In genomic region chr10:70297224-70297623, GRCh38 we compare ENCODE assay signal across 17 cellular contexts. TPM values are rescaled to one million over a fixed set of nuclear protein-coding genes. Genes with fewer than 3 reads are reported as not detected.
DNase-seq lines count a peak whose midpoint lies in the region; ATAC-seq and TF ChIP-seq lines count a peak whose summit lies in the region.
"Had no signal": no experiment of that assay in that cellular context is flagged by ENCODE, and none has a peak within 500 bp of the region (broad histone marks: within the 10 kb centered on the region; RNA-seq: fewer than 3 reads in every experiment).

No MANE protein-coding gene starts in this region.

- ATAC-seq in HCT116, result no peak
- ATAC-seq: activated T-helper 17 cell treated with anti-CD3 and anti-CD28 coated beads, Interleukin-2, amount 50 U/mL, for 72 hours had no signal

- H3K4me3 ChIP-seq in HCT116 (replicated peaks in 1 of 2; ENCODE audit: low read depth in 1 of 2, low read length in 2 of 2) (no peak overlapping the region), ascending aorta (no peak overlapping the region), stomach (no peak overlapping the region)
- H3K4me3 ChIP-seq: ovary, Peyer's patch, smooth muscle cell had no signal

- 0 out of 2 replicates have a peak overlapping the region, but pooled peaks have one; percentile 26 for H3K9ac ChIP-seq in HCT116 (ENCODE audit: low read length)

- no peaks in the 10 kb centered on the region for H3K9me2 ChIP-seq in HCT116 (ENCODE audit: insufficient read depth)

- peaks cover 14 to 25% of the 10 kb centered on the region in 2 experiments for H3K4me1 ChIP-seq in HCT116 (ENCODE audit: control insufficient read depth in 1 of 2, insufficient read depth in 2 of 2, low read length in 2 of 2)
- peaks cover 4 to 9% of the 10 kb centered on the region in 2 donors for H3K4me1 ChIP-seq in ascending aorta
- peaks cover 0 to 17% (median 9%) of the 10 kb centered on the region in 4 donors for H3K4me1 ChIP-seq in stomach
- H3K4me1 ChIP-seq: Peyer's patch had no signal

- no peaks in the 10 kb centered on the region for H3K79me2 ChIP-seq in HCT116 (ENCODE audit: insufficient read depth, low read length)

- no peaks in the 10 kb centered on the region for H4K20me1 ChIP-seq in HCT116 (ENCODE audit: insufficient read depth)

- no TSS peak for BruUV-seq in HCT116 (replicated peaks; lab: Mats Ljungman, UMichigan)

- H3K36me3 ChIP-seq in HCT116 (ENCODE audit: control insufficient read depth in 1 of 2, insufficient read depth in 2 of 2, low read length in 2 of 2) (no peaks in the 10 kb centered on the region), ascending aorta (peaks cover 0 to 3% of the 10 kb centered on the region in 2 donors), stomach (peaks cover 0 to 20% (median 6%) of the 10 kb centered on the region in 4 donors)
- H3K36me3 ChIP-seq: ovary, Peyer's patch had no signal

- CTCF ChIA-PET in HCT116 (lab: Charles Lee), result no interaction called here

- POLR2A ChIA-PET in HCT116 (lab: Charles Lee), result no interaction called here

- TF ChIP-seq CTCF in HCT116 (IDR thresholded peaks at IDR 0.05 in 2 of 3, conservative IDR thresholded peaks at IDR 0.05 in 1 of 3; ENCODE audit: borderline replicate concordance in 1 of 3, insufficient read depth in 1 of 3, low read depth in 2 of 3, low read length in 2 of 3) (no peak), ascending aorta (IDR thresholded peaks at IDR 0.05) (no peak), mesothelial cell of epicardium (IDR thresholded peaks at IDR 0.05; ENCODE audit: unreplicated experiment) (no peak), stomach (IDR thresholded peaks at IDR 0.05) (no peak)

- RAD21 ChIA-PET in HCT116 (lab: Charles Lee; ENCODE audit: low non-redundant PET in 1 of 2, low total read pairs in 2 of 2, uncharacterized antibody in 2 of 2, unreplicated experiment in 2 of 2), result no interaction called here

- no peak for TF ChIP-seq EP300 in stomach (IDR thresholded peaks at IDR 0.05)

- no peaks in the 10 kb centered on the region for H3K36me3 Mint-ChIP-seq in mesothelial cell of epicardium

- H3K27me3 Mint-ChIP-seq in mesothelial cell of epicardium (ENCODE audit: low read depth), result no peaks in the 10 kb centered on the region
- H3K27me3 Mint-ChIP-seq: activated T-helper 17 cell treated with anti-CD3 and anti-CD28 coated beads, Interleukin-2, amount 50 U/mL, for 72 hours had no signal

- peaks cover 7% of the 10 kb centered on the region for H3K4me1 Mint-ChIP-seq in mesothelial cell of epicardium
- H3K4me1 Mint-ChIP-seq: activated T-helper 17 cell treated with anti-CD3 and anti-CD28 coated beads, Interleukin-2, amount 50 U/mL, for 72 hours had no signal

- H3K9me3 ChIP-seq in HCT116 (ENCODE audit: control insufficient read depth in 1 of 2, insufficient read depth in 1 of 2, low read depth in 1 of 2, low read length in 2 of 2), result no peaks in the 10 kb centered on the region
- H3K9me3 ChIP-seq in ascending aorta, result no peaks in the 10 kb centered on the region
- H3K9me3 ChIP-seq in stomach, result no peaks in the 10 kb centered on the region
- H3K9me3 ChIP-seq: ovary, Peyer's patch had no signal

- H3K4me3 Mint-ChIP-seq in mesothelial cell of epicardium, result no peak overlapping the region
- H3K4me3 Mint-ChIP-seq: activated T-helper 17 cell treated with anti-CD3 and anti-CD28 coated beads, Interleukin-2, amount 50 U/mL, for 72 hours had no signal

- DNase-seq in HCT116 (ENCODE audit: low read depth, low spot score), result no peak
- no peak for DNase-seq in ascending aorta (ENCODE audit: low spot score in 2 of 2)
- no peak for DNase-seq in mesothelial cell of epicardium (ENCODE audit: low spot score in 2 of 2, unreplicated experiment in 2 of 2)
- no peak for DNase-seq in stomach
- DNase-seq in RKO (ENCODE audit: low spot score), result no peak
- DNase-seq in NCI-H226, result no peak
- DNase-seq in NCI-H1436 (lab: John Stamatoyannopoulos, UW), result no peak
- DNase-seq in NCI-H2081 (lab: John Stamatoyannopoulos, UW), result no peak
- DNase-seq: activated CD4-positive, alpha-beta T cell treated with anti-CD3 and anti-CD28 coated beads for 4 hours; NCI-H1694; NCI-H345 had no signal

- peak overlapping the region; percentile 4 for H3K27ac Mint-ChIP-seq in mesothelial cell of epicardium
- H3K27ac Mint-ChIP-seq: activated T-helper 17 cell treated with anti-CD3 and anti-CD28 coated beads, Interleukin-2, amount 50 U/mL, for 72 hours had no signal

- H3K27me3 ChIP-seq in HCT116 (ENCODE audit: insufficient read depth, low read length) (no peaks in the 10 kb centered on the region), ascending aorta (no peaks in the 10 kb centered on the region), stomach (no peaks in the 10 kb centered on the region)
- H3K27me3 ChIP-seq: ovary, Peyer's patch had no signal

- H2AFZ ChIP-seq in HCT116 (ENCODE audit: low read depth, low read length, poor library complexity, severe bottlenecking), result no peak overlapping the region

- peak overlapping the region; percentile 59; the same call in 1 of the 2 replicates for H3K4me2 ChIP-seq in HCT116 (ENCODE audit: low read length)
- H3K4me2 ChIP-seq: smooth muscle cell had no signal

- no peak for TF ChIP-seq RAD21 in HCT116 (IDR thresholded peaks at IDR 0.05; ENCODE audit: low read depth)

- TF ChIP-seq POLR2A in HCT116 (IDR thresholded peaks at IDR 0.05; ENCODE audit: borderline replicate concordance, extremely low read depth, insufficient read depth, insufficient read length), result no peak
- TF ChIP-seq POLR2A in stomach (IDR thresholded peaks at IDR 0.05), result no peak

- intact Hi-C loops in HCT116 (cut with micrococcal nuclease) (no loop called here), ascending aorta (cut with DNase I) (no loop called here), stomach (cut with DNase I; ENCODE audit: low total_unique reads) (loop anchor here (2.0 kb wide), 1 partner anchor 22 kb away; no protein-coding TSS in a partner anchor)

- H3K9me3 Mint-ChIP-seq in mesothelial cell of epicardium, result no peaks in the 10 kb centered on the region
- H3K9me3 Mint-ChIP-seq: activated T-helper 17 cell treated with anti-CD3 and anti-CD28 coated beads, Interleukin-2, amount 50 U/mL, for 72 hours had no signal

- WGBS in stomach, 5 donors, result 65 to 79% (median 73%) methylated on average over 5 of the region's 5 CpGs

- H3K27ac ChIP-seq in HCT116 (ENCODE audit: low read depth, low read length) (no peak overlapping the region), ascending aorta (peak overlapping the region; percentile 76 to 77), stomach (peak overlapping the region in 4 of 5 donors; percentile 45 to 76 (median 56))

TF ChIP-seq in HCT116, 20 proteins besides CTCF, POLR2A, EP300 and RAD21:
- no peak for TF ChIP-seq ZBTB33 (IDR thresholded peaks at IDR 0.05; ENCODE audit: extremely low read depth, insufficient replicate concordance, low read length)

RNA-seq across cellular contexts. Expression of gene NPFFR1, which starts 13.4 kb away (rescaled TPM):
- total RNA-seq in HCT116 (2021; ENCODE audit: unreplicated experiment), result 0.02 TPM
- polyA plus RNA-seq in HCT116 (2012), result 0.01 TPM in 2 replicates
- not detected for total RNA-seq in ascending aorta
- total RNA-seq in mesothelial cell of epicardium, result 0.11 to 0.14 TPM (median 0.13 TPM) in 3 replicates
- under 1 TPM in 2 of 5 donors, not detected in 3; under 0.01 to 0.45 TPM for total RNA-seq in stomach
- under 1 TPM in 1 of 3 donors, not detected in 2; 0.05 TPM for polyA plus RNA-seq in stomach
- total RNA-seq: activated T-helper 17 cell treated with anti-CD3 and anti-CD28 coated beads, Interleukin-2, amount 50 U/mL, for 72 hours; Daoy; dermis microvascular lymphatic vessel endothelial cell; Peyer's patch had no signal
- polyA plus RNA-seq: smooth muscle cell had no signal
